In genomic region chr6:136464874-136465273, GRCh38 we compare ENCODE assay signal across 26 cellular contexts.
DNase-seq lines count a peak whose midpoint lies in the region; ATAC-seq, FAIRE-seq and TF ChIP-seq lines count a peak whose summit lies in the region.
"Had no signal": no experiment of that assay in that cellular context is flagged by ENCODE, and none has a peak within 500 bp of the region (broad histone marks: within the 10 kb centered on the region; RNA-seq: fewer than 3 reads in every experiment).

No MANE protein-coding gene starts in this region.

- H3K27ac Mint-ChIP-seq in stimulated activated memory B cell treated with anti-CD40 and anti-IgM and Interleukin-4, amounts not matched to agents 10 μg/mL and 1 μg/mL and 100 μg/mL, for 72 hours: no peak overlapping the region
- H3K27ac Mint-ChIP-seq: activated CD8-positive, alpha-beta T cell treated with anti-CD3 and anti-CD28 coated beads for 36 hours; activated naive CD8-positive, alpha-beta T cell treated with anti-CD3 and anti-CD28 coated beads, Interleukin-2, amount 10 ng/mL, durations not matched to agents 7 days and 5 days; H9; progenitor cell of endocrine pancreas had no signal

- FAIRE-seq in GM12892 (lab: Jason Lieb, UNC): no peak
- FAIRE-seq: GM12878 had no signal

- H3K9me3 Mint-ChIP-seq in stimulated activated memory B cell treated with anti-CD40 and anti-IgM and Interleukin-4, amounts not matched to agents 10 μg/mL and 1 μg/mL and 100 μg/mL, for 72 hours: no peaks in the 10 kb centered on the region
- H3K9me3 Mint-ChIP-seq: activated CD8-positive, alpha-beta T cell treated with anti-CD3 and anti-CD28 coated beads for 36 hours; activated naive CD8-positive, alpha-beta T cell treated with anti-CD3 and anti-CD28 coated beads, Interleukin-2, amount 10 ng/mL, durations not matched to agents 7 days and 5 days; H9 had no signal

- no peaks in the 10 kb centered on the region for H3K9me3 ChIP-seq in GM23248 (ENCODE audit: low read depth)
- H3K9me3 ChIP-seq: esophagus muscularis mucosa, lower lobe of right lung, upper lobe of left lung had no signal

- H3K9me2 ChIP-seq in GM23248 (ENCODE audit: insufficient read depth): no peaks in the 10 kb centered on the region

- no peaks in the 10 kb centered on the region for H3K36me3 ChIP-seq in GM23248 (ENCODE audit: low read depth)
- H3K36me3 ChIP-seq: esophagus muscularis mucosa, lower lobe of right lung, upper lobe of left lung had no signal

- H3K27me3 ChIP-seq in layer of hippocampus (ENCODE audit: control insufficient read depth, insufficient read depth, low read length): no peaks in the 10 kb centered on the region
- no peaks in the 10 kb centered on the region for H3K27me3 ChIP-seq in GM23248 (replicated peaks; ENCODE audit: insufficient read depth)
- H3K27me3 ChIP-seq: esophagus muscularis mucosa, upper lobe of left lung had no signal

- no peaks in the 10 kb centered on the region for H3K36me3 Mint-ChIP-seq in stimulated activated memory B cell treated with anti-CD40 and anti-IgM and Interleukin-4, amounts not matched to agents 10 μg/mL and 1 μg/mL and 100 μg/mL, for 72 hours
- H3K36me3 Mint-ChIP-seq: activated naive CD8-positive, alpha-beta T cell treated with anti-CD3 and anti-CD28 coated beads, Interleukin-2, amount 10 ng/mL, durations not matched to agents 7 days and 5 days had no signal

- H4K20me1 ChIP-seq in GM23248 (ENCODE audit: insufficient read depth): no peaks in the 10 kb centered on the region

- DNase-seq in SHP77 (lab: John Stamatoyannopoulos, UW) (peak; percentile 16 to 29), SHP77 treated with DMSO at 0.1 percent for 48 hours (lab: John Stamatoyannopoulos, UW) (no peak), caudate nucleus (lab: John Stamatoyannopoulos, UW) (peak in 9 of 61 donors; percentile 5 to 55 (median 17)), GM12892 (ENCODE audit: insufficient read length) (no peak), GM23248 (no peak)
- DNase-seq: activated CD8-positive, alpha-beta T cell treated with anti-CD3 and anti-CD28 coated beads for 36 hours; activated naive CD8-positive, alpha-beta T cell treated with anti-CD3 and anti-CD28 coated beads, Interleukin-2, amount 10 ng/mL, durations not matched to agents 7 days and 5 days; cerebellar nuclear complex; effector CD4-positive, alpha-beta T cell; foreskin melanocyte; H9; lower lobe of right lung; NCI-H1092; NCI-H2081; NCI-H510A; stimulated activated CD8-positive, alpha-beta memory T cell treated with anti-CD3 and anti-CD28 coated beads, Interleukin-4, amount 100 ng/mL, for 48 hours; T-helper 1 cell; upper lobe of left lung had no signal

- H3K4me3 Mint-ChIP-seq in stimulated activated memory B cell treated with anti-CD40 and anti-IgM and Interleukin-4, amounts not matched to agents 10 μg/mL and 1 μg/mL and 100 μg/mL, for 72 hours: no peak overlapping the region
- H3K4me3 Mint-ChIP-seq: activated CD8-positive, alpha-beta T cell treated with anti-CD3 and anti-CD28 coated beads for 36 hours; activated naive CD8-positive, alpha-beta T cell treated with anti-CD3 and anti-CD28 coated beads, Interleukin-2, amount 10 ng/mL, durations not matched to agents 7 days and 5 days; H9 had no signal

- peaks cover 14% of the 10 kb centered on the region for H3K4me1 Mint-ChIP-seq in stimulated activated memory B cell treated with anti-CD40 and anti-IgM and Interleukin-4, amounts not matched to agents 10 μg/mL and 1 μg/mL and 100 μg/mL, for 72 hours

- H3F3A ChIP-seq in GM23248 (ENCODE audit: insufficient read depth): no peaks in the 10 kb centered on the region

- no peak overlapping the region for H2AFZ ChIP-seq in GM23248

- no peak for TF ChIP-seq POLR2A in GM12892 (IDR thresholded peaks at IDR 0.05; ENCODE audit: low read depth, low read length)

- peaks cover 9% of the 10 kb centered on the region for H3K27me3 Mint-ChIP-seq in stimulated activated memory B cell treated with anti-CD40 and anti-IgM and Interleukin-4, amounts not matched to agents 10 μg/mL and 1 μg/mL and 100 μg/mL, for 72 hours
- H3K27me3 Mint-ChIP-seq: progenitor cell of endocrine pancreas had no signal

- no peaks in the 10 kb centered on the region for H3K79me2 ChIP-seq in GM23248 (ENCODE audit: insufficient read depth)

- H3K4me1 ChIP-seq in GM23248 (ENCODE audit: insufficient read depth): no peaks in the 10 kb centered on the region
- H3K4me1 ChIP-seq: esophagus muscularis mucosa had no signal

- H3K27ac ChIP-seq in caudate nucleus (ENCODE audit: low read depth, low read length) (peak overlapping the region; percentile 64), layer of hippocampus (ENCODE audit: low read depth, low read length) (peak overlapping the region; percentile 69), GM23248 (no peak overlapping the region)
- H3K27ac ChIP-seq: esophagus muscularis mucosa, HL-60, lower lobe of right lung, upper lobe of left lung had no signal

- ATAC-seq in stimulated activated memory B cell treated with anti-CD40 and anti-IgM and Interleukin-4, amounts not matched to agents 10 μg/mL and 1 μg/mL and 100 μg/mL, for 72 hours: no peak
- ATAC-seq in GM18868 (IDR thresholded peaks at IDR 0.05; ENCODE audit: unreplicated experiment): no peak
- ATAC-seq: activated CD4-positive, CD25-positive, alpha-beta regulatory T cell treated with anti-CD3 and anti-CD28 coated beads, Interleukin-2, amount 50 U/mL, for 24 hours; activated CD8-positive, alpha-beta T cell treated with anti-CD3 and anti-CD28 coated beads for 36 hours had no signal

- in situ Hi-C loops in GM23248 (cut with MboI): no loop called here

- no peak overlapping the region for H3K4me2 ChIP-seq in GM23248 (ENCODE audit: unreplicated experiment)

- WGBS in GM23248 (ENCODE audit: low coverage in 1 of 2, low lambda C conversion rate in 2 of 2, missing lambda C conversion rate in 2 of 2), 2 experiments: 83 to 92% methylated on average over 4 of the region's 4 CpGs

- no peak overlapping the region for H3K9ac ChIP-seq in GM23248

- no peak overlapping the region for H3K4me3 ChIP-seq in GM23248
- H3K4me3 ChIP-seq: esophagus muscularis mucosa, GM12878, lower lobe of right lung, upper lobe of left lung had no signal

Comparison
In these comparisons a context has a peak if more than half of its experiments do, and no peak if none do; other contexts are left out.
1. DNase-seq: peak in SHP77 (2 of 2); none in SHP77 treated with DMSO at 0.1 percent for 48 hours (single experiment), GM12892 (single experiment) and GM23248 (single experiment).